ENCODE assay signal across 1 cellular context in the genomic region with DNA sequence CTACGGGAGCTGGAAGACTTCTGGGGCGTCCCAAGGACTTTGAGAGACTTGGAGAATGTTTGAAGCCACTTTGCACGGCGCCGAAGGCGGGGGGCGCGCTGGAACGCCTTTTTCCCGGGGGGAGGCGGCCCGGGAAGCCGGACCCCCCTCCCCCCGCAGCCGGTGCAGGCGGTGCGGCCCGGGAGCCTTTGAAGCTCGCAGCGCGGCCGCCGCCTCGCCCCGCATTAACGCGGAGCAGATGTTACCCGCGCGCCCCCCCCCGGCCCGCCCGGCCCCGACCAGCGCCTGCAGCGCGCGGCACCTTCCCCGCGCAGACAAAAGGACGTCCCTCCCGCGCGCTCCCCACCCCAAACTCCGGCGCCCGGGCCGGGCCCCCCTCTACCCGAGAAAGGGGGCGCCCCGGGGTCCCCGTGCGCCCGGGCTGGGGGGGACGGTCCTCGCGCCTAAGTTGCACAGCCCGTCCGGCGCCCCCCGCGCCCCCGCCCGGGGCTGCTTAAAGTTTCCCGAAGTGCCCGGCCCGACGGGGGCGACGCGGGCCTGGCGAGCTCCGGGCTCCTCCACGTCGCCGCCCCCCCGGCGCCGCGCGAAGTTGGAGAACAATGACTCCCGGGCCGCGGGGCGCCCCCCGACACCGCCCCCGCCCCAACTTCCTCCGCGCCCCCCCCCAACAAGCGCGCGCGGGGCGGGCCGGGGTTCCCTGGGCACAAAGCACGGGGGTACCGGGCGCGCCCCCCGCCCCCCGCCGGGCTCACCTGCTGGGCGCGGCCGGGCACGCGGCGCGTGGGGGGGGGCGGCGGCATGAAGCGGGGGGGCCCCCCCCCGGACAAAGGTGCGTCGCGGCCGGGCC.
TF ChIP-seq lines count a peak whose summit lies in the region.

No MANE protein-coding gene starts in this region.

TF ChIP-seq in HepG2, 621 proteins besides CTCF, POLR2A, EP300 and RAD21 (continued from another document and continues in another):
- TF ChIP-seq PRDM4 (CRISPR knock-in tag; IDR thresholded peaks at IDR 0.05; ENCODE audit: borderline replicate concordance) = no peak
- no peak for TF ChIP-seq KLF11 (CRISPR knock-in tag; IDR thresholded peaks at IDR 0.05)
- no peak for TF ChIP-seq NFATC3 (CRISPR knock-in tag; IDR thresholded peaks at IDR 0.05)
- TF ChIP-seq, protein P1, sequence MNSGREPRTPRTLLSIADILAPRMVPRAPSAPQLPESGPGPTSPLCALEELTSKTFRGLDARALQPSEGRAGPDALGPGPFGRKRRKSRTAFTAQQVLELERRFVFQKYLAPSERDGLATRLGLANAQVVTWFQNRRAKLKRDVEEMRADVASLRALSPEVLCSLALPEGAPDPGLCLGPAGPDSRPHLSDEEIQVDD (CRISPR knock-in tag; IDR thresholded peaks at IDR 0.05; ENCODE audit: borderline replicate concordance) = no peak
- no peak for TF ChIP-seq ZNF431 (CRISPR knock-in tag; IDR thresholded peaks at IDR 0.05; ENCODE audit: borderline replicate concordance, low read depth)
- TF ChIP-seq PATZ1 (CRISPR knock-in tag; IDR thresholded peaks at IDR 0.05) = peak; percentile 92
- no peak for TF ChIP-seq TFE3 (CRISPR knock-in tag; IDR thresholded peaks at IDR 0.05)
- peak; percentile 83 for TF ChIP-seq SRSF1 (optimal IDR thresholded peaks at IDR 0.05; ENCODE audit: low read depth, low read length)
- no peak for TF ChIP-seq DBP (CRISPR knock-in tag; IDR thresholded peaks at IDR 0.05; ENCODE audit: not compliant biosample characterization)
- TF ChIP-seq SMC3 (IDR thresholded peaks at IDR 0.05; ENCODE audit: low read length) = no peak
- TF ChIP-seq, protein P2, sequence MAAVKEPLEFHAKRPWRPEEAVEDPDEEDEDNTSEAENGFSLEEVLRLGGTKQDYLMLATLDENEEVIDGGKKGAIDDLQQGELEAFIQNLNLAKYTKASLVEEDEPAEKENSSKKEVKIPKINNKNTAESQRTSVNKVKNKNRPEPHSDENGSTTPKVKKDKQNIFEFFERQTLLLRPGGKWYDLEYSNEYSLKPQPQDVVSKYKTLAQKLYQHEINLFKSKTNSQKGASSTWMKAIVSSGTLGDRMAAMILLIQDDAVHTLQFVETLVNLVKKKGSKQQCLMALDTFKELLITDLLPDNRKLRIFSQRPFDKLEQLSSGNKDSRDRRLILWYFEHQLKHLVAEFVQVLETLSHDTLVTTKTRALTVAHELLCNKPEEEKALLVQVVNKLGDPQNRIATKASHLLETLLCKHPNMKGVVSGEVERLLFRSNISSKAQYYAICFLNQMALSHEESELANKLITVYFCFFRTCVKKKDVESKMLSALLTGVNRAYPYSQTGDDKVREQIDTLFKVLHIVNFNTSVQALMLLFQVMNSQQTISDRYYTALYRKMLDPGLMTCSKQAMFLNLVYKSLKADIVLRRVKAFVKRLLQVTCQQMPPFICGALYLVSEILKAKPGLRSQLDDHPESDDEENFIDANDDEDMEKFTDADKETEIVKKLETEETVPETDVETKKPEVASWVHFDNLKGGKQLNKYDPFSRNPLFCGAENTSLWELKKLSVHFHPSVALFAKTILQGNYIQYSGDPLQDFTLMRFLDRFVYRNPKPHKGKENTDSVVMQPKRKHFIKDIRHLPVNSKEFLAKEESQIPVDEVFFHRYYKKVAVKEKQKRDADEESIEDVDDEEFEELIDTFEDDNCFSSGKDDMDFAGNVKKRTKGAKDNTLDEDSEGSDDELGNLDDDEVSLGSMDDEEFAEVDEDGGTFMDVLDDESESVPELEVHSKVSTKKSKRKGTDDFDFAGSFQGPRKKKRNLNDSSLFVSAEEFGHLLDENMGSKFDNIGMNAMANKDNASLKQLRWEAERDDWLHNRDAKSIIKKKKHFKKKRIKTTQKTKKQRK (IDR thresholded peaks at IDR 0.05; ENCODE audit: low read length) = no peak
- TF ChIP-seq YY1 (IDR thresholded peaks at IDR 0.05; ENCODE audit: insufficient read depth, insufficient replicate concordance, low read depth, low read length) = peak; percentile 4
- TF ChIP-seq FOXM1 (CRISPR knock-in tag; IDR thresholded peaks at IDR 0.05) = no peak
- TF ChIP-seq FOXJ3 (CRISPR knock-in tag; IDR thresholded peaks at IDR 0.05; ENCODE audit: borderline replicate concordance) = no peak
- TF ChIP-seq ZFP82 (CRISPR knock-in tag; IDR thresholded peaks at IDR 0.05; ENCODE audit: borderline replicate concordance) = no peak
- TF ChIP-seq, protein P3, sequence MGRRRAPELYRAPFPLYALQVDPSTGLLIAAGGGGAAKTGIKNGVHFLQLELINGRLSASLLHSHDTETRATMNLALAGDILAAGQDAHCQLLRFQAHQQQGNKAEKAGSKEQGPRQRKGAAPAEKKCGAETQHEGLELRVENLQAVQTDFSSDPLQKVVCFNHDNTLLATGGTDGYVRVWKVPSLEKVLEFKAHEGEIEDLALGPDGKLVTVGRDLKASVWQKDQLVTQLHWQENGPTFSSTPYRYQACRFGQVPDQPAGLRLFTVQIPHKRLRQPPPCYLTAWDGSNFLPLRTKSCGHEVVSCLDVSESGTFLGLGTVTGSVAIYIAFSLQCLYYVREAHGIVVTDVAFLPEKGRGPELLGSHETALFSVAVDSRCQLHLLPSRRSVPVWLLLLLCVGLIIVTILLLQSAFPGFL (CRISPR knock-in tag; IDR thresholded peaks at IDR 0.05) = no peak
- no peak for TF ChIP-seq ZNF556 (CRISPR knock-in tag; IDR thresholded peaks at IDR 0.05; ENCODE audit: borderline replicate concordance)
- no peak for TF ChIP-seq ZBTB42 (CRISPR knock-in tag; IDR thresholded peaks at IDR 0.05)
- TF ChIP-seq SNAPC2 (CRISPR knock-in tag; IDR thresholded peaks at IDR 0.05) = no peak
- TF ChIP-seq SALL1 (CRISPR knock-in tag; IDR thresholded peaks at IDR 0.05) = no peak
- TF ChIP-seq, protein P4, sequence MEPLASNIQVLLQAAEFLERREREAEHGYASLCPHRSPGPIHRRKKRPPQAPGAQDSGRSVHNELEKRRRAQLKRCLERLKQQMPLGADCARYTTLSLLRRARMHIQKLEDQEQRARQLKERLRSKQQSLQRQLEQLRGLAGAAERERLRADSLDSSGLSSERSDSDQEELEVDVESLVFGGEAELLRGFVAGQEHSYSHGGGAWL (CRISPR knock-in tag; IDR thresholded peaks at IDR 0.05) = peak; percentile 21; the same call in 1 of the 2 replicates
- TF ChIP-seq ZNF441 (CRISPR knock-in tag; IDR thresholded peaks at IDR 0.05; ENCODE audit: borderline replicate concordance) = no peak
- TF ChIP-seq GABPB1 (CRISPR knock-in tag; IDR thresholded peaks at IDR 0.05) = no peak
- TF ChIP-seq ZNF614 (CRISPR knock-in tag; IDR thresholded peaks at IDR 0.05; ENCODE audit: borderline replicate concordance) = no peak
- TF ChIP-seq ZBTB25 (CRISPR knock-in tag; IDR thresholded peaks at IDR 0.05) = no peak
- no peak for TF ChIP-seq ZMAT5 (CRISPR knock-in tag; IDR thresholded peaks at IDR 0.05; ENCODE audit: borderline replicate concordance, low read depth)
- TF ChIP-seq, protein P5, sequence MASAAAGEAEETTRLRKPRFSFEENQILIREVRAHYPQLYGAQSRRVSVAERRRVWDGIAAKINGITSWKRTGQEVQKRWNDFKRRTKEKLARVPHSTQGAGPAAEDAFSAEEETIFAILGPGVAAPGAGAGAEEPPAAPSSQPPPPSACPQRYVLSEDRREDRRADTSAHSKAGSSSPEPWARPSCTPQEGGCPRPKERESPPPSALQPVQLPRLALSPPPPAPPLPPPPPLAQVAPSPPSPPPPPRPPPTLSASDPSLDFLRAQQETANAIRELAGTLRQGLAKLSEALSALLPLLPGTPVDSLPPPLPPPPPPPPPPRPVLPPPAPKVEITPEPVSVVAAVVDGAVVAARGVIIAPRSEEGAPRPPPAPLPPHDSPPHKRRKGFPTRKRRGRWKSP (CRISPR knock-in tag; IDR thresholded peaks at IDR 0.05) = no peak
- TF ChIP-seq RBM22 (optimal IDR thresholded peaks at IDR 0.05; ENCODE audit: low read length) = no peak
- TF ChIP-seq, protein P6, sequence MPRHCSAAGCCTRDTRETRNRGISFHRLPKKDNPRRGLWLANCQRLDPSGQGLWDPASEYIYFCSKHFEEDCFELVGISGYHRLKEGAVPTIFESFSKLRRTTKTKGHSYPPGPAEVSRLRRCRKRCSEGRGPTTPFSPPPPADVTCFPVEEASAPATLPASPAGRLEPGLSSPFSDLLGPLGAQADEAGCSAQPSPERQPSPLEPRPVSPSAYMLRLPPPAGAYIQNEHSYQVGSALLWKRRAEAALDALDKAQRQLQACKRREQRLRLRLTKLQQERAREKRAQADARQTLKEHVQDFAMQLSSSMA (CRISPR knock-in tag; IDR thresholded peaks at IDR 0.05) = no peak
- no peak for TF ChIP-seq HMG20A (CRISPR knock-in tag; IDR thresholded peaks at IDR 0.05; ENCODE audit: borderline replicate concordance)
- no peak for TF ChIP-seq ZNF253 (CRISPR knock-in tag; IDR thresholded peaks at IDR 0.05; ENCODE audit: borderline replicate concordance)
- no peak for TF ChIP-seq ZMYM4 (CRISPR knock-in tag; IDR thresholded peaks at IDR 0.05)
- TF ChIP-seq XBP1 (CRISPR knock-in tag; IDR thresholded peaks at IDR 0.05) = no peak
- TF ChIP-seq ZNF720 (CRISPR knock-in tag; IDR thresholded peaks at IDR 0.05) = no peak
- no peak for TF ChIP-seq ZNF773 (CRISPR knock-in tag; IDR thresholded peaks at IDR 0.05; ENCODE audit: borderline replicate concordance)
- TF ChIP-seq HOXA3 (CRISPR knock-in tag; IDR thresholded peaks at IDR 0.05) = 0 out of 2 replicates have a peak, but pooled peaks have one; percentile 28
- TF ChIP-seq ZNF639 (CRISPR knock-in tag; conservative IDR thresholded peaks at IDR 0.05) = 0 out of 2 replicates have a peak, but pooled peaks have one; percentile 56
- no peak for TF ChIP-seq NCOA5 (CRISPR knock-in tag; IDR thresholded peaks at IDR 0.05)
